11 cellular contexts compared by ENCODE assay signal in the genomic region with DNA sequence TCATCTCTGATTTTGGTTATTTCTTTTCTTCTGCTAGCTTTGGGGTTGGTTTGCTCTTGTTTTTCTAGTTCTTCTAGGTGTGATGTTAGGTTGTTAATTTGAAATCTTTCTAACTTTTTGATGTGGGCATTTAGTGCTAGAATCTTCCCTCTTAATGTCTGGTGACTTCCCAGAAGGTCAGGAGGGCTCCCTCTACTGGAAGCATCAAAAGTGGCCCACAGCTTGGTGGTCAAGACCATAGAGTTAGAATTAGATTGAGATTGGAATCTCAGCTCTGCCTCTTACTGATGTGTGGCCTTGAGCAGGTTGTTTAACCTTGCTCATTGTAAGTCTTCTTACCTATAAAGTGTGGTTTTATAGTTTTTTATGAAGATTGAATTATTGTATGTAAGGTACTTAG.
DNase-seq lines count a peak whose midpoint lies in the region; ATAC-seq and TF ChIP-seq lines count a peak whose summit lies in the region.
"Had no signal": no experiment of that assay in that cellular context is flagged by ENCODE, and none has a peak within 500 bp of the region (broad histone marks: within the 10 kb centered on the region; RNA-seq: fewer than 3 reads in every experiment).

No MANE protein-coding gene starts in this region.

- peak overlapping the region in 1 of 10 donors; percentile 46 for H3K27ac Mint-ChIP-seq in naive thymus-derived CD8-positive, alpha-beta T cell
- H3K27ac Mint-ChIP-seq: activated naive CD4-positive, alpha-beta T cell treated with anti-CD3 and anti-CD28 coated beads, Interleukin-2, amount 50 U/mL, for 24 hours had no signal

- H3K4me1 ChIP-seq in PC-9 (replicated peaks; ENCODE audit: insufficient read depth): no peaks in the 10 kb centered on the region

- peaks cover 0 to 11% (median 0%) of the 10 kb centered on the region in 5 donors for H3K27me3 Mint-ChIP-seq in naive thymus-derived CD8-positive, alpha-beta T cell
- H3K27me3 Mint-ChIP-seq: activated naive CD4-positive, alpha-beta T cell treated with anti-CD3 and anti-CD28 coated beads, Interleukin-2, amount 50 U/mL, for 24 hours had no signal

- peaks cover 2 to 26% (median 11%) of the 10 kb centered on the region in 9 donors for H3K9me3 Mint-ChIP-seq in naive thymus-derived CD8-positive, alpha-beta T cell

- peaks cover 0 to 6% (median 2%) of the 10 kb centered on the region in 4 donors for H3K4me1 Mint-ChIP-seq in naive thymus-derived CD8-positive, alpha-beta T cell
- H3K4me1 Mint-ChIP-seq: activated naive CD4-positive, alpha-beta T cell treated with anti-CD3 and anti-CD28 coated beads, Interleukin-2, amount 50 U/mL, for 24 hours had no signal

- no peaks in the 10 kb centered on the region for H3F3A ChIP-seq in PC-9 (ENCODE audit: insufficient read depth, low read depth)

- no peak for ATAC-seq in GM21825 (IDR thresholded peaks at IDR 0.05; ENCODE audit: unreplicated experiment)
- ATAC-seq in naive thymus-derived CD8-positive, alpha-beta T cell: no peak
- ATAC-seq: esophagus mucosa, mucosa of descending colon had no signal

- TF ChIP-seq CTCF in AG04449 (IDR thresholded peaks at IDR 0.05; ENCODE audit: insufficient read depth, low read length, missing control alignments): peak; percentile 19
- peak; percentile 44 for TF ChIP-seq CTCF in GM06990 (IDR thresholded peaks at IDR 0.05; ENCODE audit: insufficient read depth, low read length, poor library complexity, severe bottlenecking)
- peak; percentile 59; the same call in 1 of the 2 replicates for TF ChIP-seq CTCF in PC-9 (conservative IDR thresholded peaks at IDR 0.05)
- peak; percentile 57 for TF ChIP-seq CTCF in fibroblast of villous mesenchyme (IDR thresholded peaks at IDR 0.05; ENCODE audit: insufficient read depth, low read depth, low read length)

- H3K27me3 ChIP-seq in GM06990 (replicated peaks; ENCODE audit: control insufficient read depth, insufficient read depth, low read length) (no peaks in the 10 kb centered on the region; the same call in none of the 2 replicates), PC-9 (ENCODE audit: insufficient read depth, low read depth) (no peaks in the 10 kb centered on the region)

- no peak overlapping the region for H3K4me2 ChIP-seq in PC-9

- H3K27ac ChIP-seq in PC-9: no peak overlapping the region

- H3K36me3 Mint-ChIP-seq in naive thymus-derived CD8-positive, alpha-beta T cell: peaks cover 0 to 12% (median 0%) of the 10 kb centered on the region in 3 donors
- H3K36me3 Mint-ChIP-seq: activated naive CD4-positive, alpha-beta T cell treated with anti-CD3 and anti-CD28 coated beads, Interleukin-2, amount 50 U/mL, for 24 hours had no signal

- no TSS peak for BruUV-seq in PC-9 (replicated peaks; lab: Mats Ljungman, UMichigan)

- H3K79me2 ChIP-seq in PC-9 (ENCODE audit: low read depth): no peaks in the 10 kb centered on the region

- H4K20me1 ChIP-seq in PC-9 (ENCODE audit: insufficient read depth): no peaks in the 10 kb centered on the region

- CTCF ChIA-PET in AG04449 (lab: Yijun Ruan, JAX): no interaction called here
- CTCF ChIA-PET in PC-9 (lab: Charles Lee): no interaction called here

- no peak for DNase-seq in AG04449 (ENCODE audit: low read depth, low spot score)
- DNase-seq in GM06990 (ENCODE audit: extremely low read depth, insufficient read length): no peak
- DNase-seq in PC-9: peak; percentile 8 to 32
- DNase-seq in fibroblast of villous mesenchyme (ENCODE audit: low read depth): peak; percentile 24
- DNase-seq in NCI-H1417 treated with DMSO at 0.1 percent for 48 hours (lab: John Stamatoyannopoulos, UW): no peak
- no peak for DNase-seq in GDM1 (lab: John Stamatoyannopoulos, UW)
- DNase-seq in naive thymus-derived CD8-positive, alpha-beta T cell: no peak

- no peak overlapping the region for H2AFZ ChIP-seq in PC-9

- H3K9me2 ChIP-seq in PC-9 (ENCODE audit: insufficient read depth): 0 out of 2 replicates have a peak, but pooled peaks cover 4% of the 10 kb centered on the region

- POLR2A ChIA-PET in AG04449 (lab: Yijun Ruan, JAX) (no interaction called here), PC-9 (lab: Charles Lee; ENCODE audit: unreplicated experiment) (no interaction called here)
- POLR2A ChIA-PET in naive thymus-derived CD8-positive, alpha-beta T cell (lab: Charles Lee): no interaction called here

- H3K4me3 Mint-ChIP-seq in naive thymus-derived CD8-positive, alpha-beta T cell: no peak overlapping the region
- H3K4me3 Mint-ChIP-seq: activated naive CD4-positive, alpha-beta T cell treated with anti-CD3 and anti-CD28 coated beads, Interleukin-2, amount 50 U/mL, for 24 hours had no signal

- H3K4me3 ChIP-seq in AG04449 (ENCODE audit: low read depth, low read length): no peak overlapping the region
- no peak overlapping the region for H3K4me3 ChIP-seq in GM06990 (replicated peaks; ENCODE audit: low read depth, low read length)
- no peak overlapping the region for H3K4me3 ChIP-seq in PC-9
- no peak overlapping the region for H3K4me3 ChIP-seq in fibroblast of villous mesenchyme (ENCODE audit: low read depth, low read length)
- H3K4me3 ChIP-seq: mucosa of descending colon had no signal

- H3K36me3 ChIP-seq in GM06990 (ENCODE audit: control insufficient read depth, insufficient read depth, low read length): no peaks in the 10 kb centered on the region
- no peaks in the 10 kb centered on the region for H3K36me3 ChIP-seq in PC-9 (ENCODE audit: low read depth)

- H3K9me3 ChIP-seq in PC-9 (ENCODE audit: insufficient read depth, low read depth): no peaks in the 10 kb centered on the region
- H3K9me3 ChIP-seq: mucosa of descending colon had no signal

- intact Hi-C loops in PC-9 (cut with micrococcal nuclease; ENCODE audit: unreplicated experiment): no loop called here

Comparison
In these comparisons a context has a peak if more than half of its experiments do, and no peak if none do; other contexts are left out.
1. DNase-seq: peak in PC-9 (2 of 2) and fibroblast of villous mesenchyme (single experiment); none in AG04449 (single experiment), GM06990 (single experiment), NCI-H1417 treated with DMSO at 0.1 percent for 48 hours (single experiment), GDM1 (single experiment) and naive thymus-derived CD8-positive, alpha-beta T cell (0 of 10).
2. Peak in every context shown above with its lines, with median percentiles within 50 percentile points of each other: CTCF ChIP-seq.